In the genomic region with DNA sequence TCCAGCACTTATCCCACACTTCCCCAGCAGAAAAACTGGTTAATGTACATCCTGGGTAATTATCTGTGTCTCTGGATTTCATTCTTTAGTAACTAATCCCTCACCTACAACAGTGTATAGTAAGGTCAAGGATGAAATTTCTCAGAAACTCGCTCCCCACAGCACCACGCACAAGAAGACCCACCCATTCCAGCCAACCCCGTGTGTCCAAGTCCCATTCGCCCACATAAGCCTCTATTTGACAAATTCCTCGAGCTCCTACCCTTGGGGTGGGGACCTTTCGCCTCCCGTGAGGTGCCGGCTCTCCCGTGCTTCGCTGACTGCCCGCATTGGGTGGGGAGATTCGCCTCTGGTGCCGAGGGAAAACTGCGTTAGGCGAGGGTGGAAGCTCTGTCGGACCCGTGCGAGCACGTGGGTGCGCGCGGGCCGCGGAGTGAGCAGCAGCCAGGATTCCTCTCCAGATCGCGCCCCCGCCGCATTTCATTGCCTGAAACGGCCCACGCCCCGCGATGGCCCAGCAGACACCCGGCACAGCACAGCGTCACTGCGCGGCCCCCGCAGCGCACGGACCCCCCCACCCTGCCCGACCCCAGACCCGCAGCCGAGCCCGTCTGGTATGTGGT, we compare ENCODE assay signal across 8 cellular contexts. TPM values are rescaled to one million over a fixed set of nuclear protein-coding genes. Genes with fewer than 3 reads are reported as not detected.
DNase-seq lines count a peak whose midpoint lies in the region; ATAC-seq and TF ChIP-seq lines count a peak whose summit lies in the region.

No MANE protein-coding gene starts in this region.

- DNase-seq in COLO668 (lab: John Stamatoyannopoulos, UW; ENCODE audit: unreplicated experiment) (peak; percentile 53), NB4 (ENCODE audit: low read depth) (peak; percentile 15), fibroblast of the aortic adventitia (ENCODE audit: low read depth) (no peak), osteocyte (ENCODE audit: extremely low spot score, unreplicated experiment) (no peak), aorta (peak; percentile 54 to 81), MV-4-11 (lab: John Stamatoyannopoulos, UW) (no peak)
- peak; percentile 29 for DNase-seq in activated T-cell treated with anti-CD3 and anti-CD28 coated beads, Interleukin-2, amount 50 U/mL, for 4 hours

- no peaks in the 10 kb centered on the region for H3K9me3 Mint-ChIP-seq in activated T-cell treated with anti-CD3 and anti-CD28 coated beads, Interleukin-2, amount 50 U/mL, for 4 hours
- no peaks in the 10 kb centered on the region for H3K9me3 Mint-ChIP-seq in osteocyte (ENCODE audit: unreplicated experiment)

- H3K4me3 ChIP-seq in NB4 (ENCODE audit: low read depth, low read length) (peak overlapping the region; percentile 73), fibroblast of the aortic adventitia (ENCODE audit: low read depth, low read length) (peak overlapping the region; percentile 71), aorta (ENCODE audit: low read length in 2 of 2) (peak overlapping the region; percentile 72 to 79)

- H3K27me3 ChIP-seq in aorta (ENCODE audit: control insufficient read depth in 1 of 2, insufficient read depth in 2 of 2, low read length in 1 of 2): no peaks in the 10 kb centered on the region

- H3K4me3 Mint-ChIP-seq in activated T-cell treated with anti-CD3 and anti-CD28 coated beads, Interleukin-2, amount 50 U/mL, for 4 hours: peak overlapping the region; percentile 88
- peak overlapping the region; percentile 95 for H3K4me3 Mint-ChIP-seq in osteocyte (ENCODE audit: unreplicated experiment)

- intact Hi-C loops in aorta (cut with DNase I): loop anchor here (1.0 to 5.0 kb wide), 3 partner anchors 55 to 125 kb away; partner anchors contain the start of genes C11orf65 (in 1 of the 2) and POGLUT3 (in 1 of the 2)

- H3K27me3 Mint-ChIP-seq in activated T-cell treated with anti-CD3 and anti-CD28 coated beads, Interleukin-2, amount 50 U/mL, for 4 hours (ENCODE audit: low read depth): peaks cover 8% of the 10 kb centered on the region
- peaks cover 17% of the 10 kb centered on the region for H3K27me3 Mint-ChIP-seq in osteocyte (ENCODE audit: unreplicated experiment)

- H3K36me3 Mint-ChIP-seq in activated T-cell treated with anti-CD3 and anti-CD28 coated beads, Interleukin-2, amount 50 U/mL, for 4 hours (ENCODE audit: insufficient read depth): no peaks in the 10 kb centered on the region
- no peaks in the 10 kb centered on the region for H3K36me3 Mint-ChIP-seq in osteocyte (ENCODE audit: unreplicated experiment)

- H3K27ac Mint-ChIP-seq in osteocyte (ENCODE audit: unreplicated experiment): no peak overlapping the region

- peaks cover 20% of the 10 kb centered on the region for H3K4me1 Mint-ChIP-seq in activated T-cell treated with anti-CD3 and anti-CD28 coated beads, Interleukin-2, amount 50 U/mL, for 4 hours (ENCODE audit: low read depth)
- peaks cover 11% of the 10 kb centered on the region for H3K4me1 Mint-ChIP-seq in osteocyte (ENCODE audit: unreplicated experiment)

- TF ChIP-seq CTCF in NB4 (IDR thresholded peaks at IDR 0.05; ENCODE audit: low read depth, low read length) (no peak), fibroblast of the aortic adventitia (IDR thresholded peaks at IDR 0.05; ENCODE audit: insufficient read depth, low read length) (no peak), osteocyte (IDR thresholded peaks at IDR 0.05) (no peak)

- no peak for TF ChIP-seq POLR2A in NB4 (IDR thresholded peaks at IDR 0.05; ENCODE audit: extremely low read depth, insufficient read length)

- ATAC-seq in GM21737 (IDR thresholded peaks at IDR 0.05; ENCODE audit: unreplicated experiment): peak; percentile 21
- ATAC-seq in activated T-cell treated with anti-CD3 and anti-CD28 coated beads, Interleukin-2, amount 50 U/mL, for 4 hours: peak; percentile 51 to 60
- peak; percentile 63 for ATAC-seq in aorta (ENCODE audit: low FRiP score)

- H3K36me3 ChIP-seq in aorta (ENCODE audit: control insufficient read depth in 1 of 2, insufficient read depth in 2 of 2, low read length in 1 of 2): no peaks in the 10 kb centered on the region

- H3K4me1 ChIP-seq in aorta (ENCODE audit: control insufficient read depth in 1 of 2, insufficient read depth in 2 of 2, low read length in 2 of 2): no peaks in the 10 kb centered on the region

- no peak overlapping the region for H3K27ac ChIP-seq in aorta (ENCODE audit: low read depth in 1 of 2, low read length in 2 of 2)

- H3K9me3 ChIP-seq in aorta (ENCODE audit: control insufficient read depth, low read length): no peaks in the 10 kb centered on the region

- WGBS in aorta, 2 donors: 1 to 2% methylated on average over 43 of the region's 43 CpGs

RNA-seq across cellular contexts. Expression of gene EXPH5, which starts 0.9 kb away (rescaled TPM):
- total RNA-seq in activated T-cell treated with anti-CD3 and anti-CD28 coated beads, Interleukin-2, amount 50 U/mL, for 4 hours: 1 to 10 TPM in 1 of 3 donors, under 1 TPM in 2; 0.71 to 1.0 (median 0.79) TPM
- total RNA-seq in fibroblast of the aortic adventitia (ENCODE audit: low replicate concordance): 0.72 and 1.1 TPM in 2 replicates
- 0.59 and 1.5 TPM in 2 replicates for total RNA-seq in osteocyte
- 1 to 10 TPM; 1.8 to 4.5 TPM for total RNA-seq in aorta
- under 1 TPM; 0.13 to 0.54 TPM for polyA plus RNA-seq in aorta

Comparison
In these comparisons a context has a peak if more than half of its experiments do, and no peak if none do; other contexts are left out.
1. DNase-seq: peak in COLO668 (single experiment), NB4 (single experiment), activated T-cell treated with anti-CD3 and anti-CD28 coated beads, Interleukin-2, amount 50 U/mL, for 4 hours (single experiment) and aorta (2 of 2); none in fibroblast of the aortic adventitia (single experiment), osteocyte (single experiment) and MV-4-11 (single experiment).
2. Peak in every context shown above with its lines, with median percentiles within 50 percentile points of each other: ATAC-seq and H3K4me3 ChIP-seq.